ENCODE assay signal across 27 cellular contexts in genomic region chrX:103440621-103441020, GRCh38.
DNase-seq lines count a peak whose midpoint lies in the region; ATAC-seq, FAIRE-seq and TF ChIP-seq lines count a peak whose summit lies in the region.
"Had no signal": no experiment of that assay in that cellular context is flagged by ENCODE, and none has a peak within 500 bp of the region (broad histone marks: within the 10 kb centered on the region; RNA-seq: fewer than 3 reads in every experiment).

No MANE protein-coding gene starts in this region.

- no peaks in the 10 kb centered on the region for H3K9me3 ChIP-seq in HUES48 (ENCODE audit: control insufficient read depth, insufficient read depth, low read length)
- H3K9me3 ChIP-seq in astrocyte (ENCODE audit: insufficient read depth, low read depth, low read length) = no peaks in the 10 kb centered on the region
- H3K9me3 ChIP-seq: A549; BLaER1 treated with 17β-estradiol and CSF1 and Interleukin-3, amounts not matched to agents 10 nM and 100 nM; SJCRH30 had no signal

- H3K4me1 Mint-ChIP-seq in astrocyte (ENCODE audit: low read depth, unreplicated experiment) = peaks cover 4% of the 10 kb centered on the region
- no peaks in the 10 kb centered on the region for H3K4me1 Mint-ChIP-seq in type B pancreatic cell (ENCODE audit: unreplicated experiment)
- no peaks in the 10 kb centered on the region for H3K4me1 Mint-ChIP-seq in T-helper 2 cell treated with Interferon-gamma antibody and Interleukin-4, amounts not matched to agents 5 μg/mL and 100 μg/mL, for 36 hours (ENCODE audit: low read depth)

- H3K9me3 Mint-ChIP-seq in astrocyte (ENCODE audit: unreplicated experiment) (no peaks in the 10 kb centered on the region), type B pancreatic cell (no peaks in the 10 kb centered on the region)
- H3K9me3 Mint-ChIP-seq in T-helper 2 cell treated with Interferon-gamma antibody and Interleukin-4, amounts not matched to agents 5 μg/mL and 100 μg/mL, for 36 hours = no peaks in the 10 kb centered on the region
- H3K9me3 Mint-ChIP-seq: CD4-positive, alpha-beta T cell had no signal

- no peak for FAIRE-seq in astrocyte (lab: Jason Lieb, UNC)
- FAIRE-seq: A549, G401.6, HepG2 had no signal

- no peak overlapping the region for H3K4me2 ChIP-seq in astrocyte (ENCODE audit: low read length)
- H3K4me2 ChIP-seq: A549; BLaER1 treated with 17β-estradiol and CSF1 and Interleukin-3, amounts not matched to agents 10 nM and 100 nM had no signal

- no peak overlapping the region for H2AFZ ChIP-seq in astrocyte (ENCODE audit: low read depth, low read length)
- H2AFZ ChIP-seq: GM23248 had no signal

- no peak overlapping the region for H3K4me3 ChIP-seq in HUES48 (ENCODE audit: low read depth, low read length)
- no peak overlapping the region for H3K4me3 ChIP-seq in astrocyte (ENCODE audit: insufficient read depth, low read depth, low read length)
- H3K4me3 ChIP-seq: A549; BLaER1 treated with 17β-estradiol and CSF1 and Interleukin-3, amounts not matched to agents 10 nM and 100 nM; GM23248; SJCRH30 had no signal

- peaks cover 45% of the 10 kb centered on the region for H3K4me1 ChIP-seq in HUES48 (ENCODE audit: control insufficient read depth, insufficient read depth, low read length)
- peaks cover 12% of the 10 kb centered on the region for H3K4me1 ChIP-seq in astrocyte (ENCODE audit: insufficient read depth, low read length)
- H3K4me1 ChIP-seq: A549; BLaER1 treated with 17β-estradiol and CSF1 and Interleukin-3, amounts not matched to agents 10 nM and 100 nM; SJCRH30 had no signal

- no peaks in the 10 kb centered on the region for H4K20me1 ChIP-seq in astrocyte (ENCODE audit: insufficient read depth, low read length)
- H4K20me1 ChIP-seq: BLaER1 treated with 17β-estradiol and CSF1 and Interleukin-3, amounts not matched to agents 10 nM and 100 nM had no signal

- H3K27ac ChIP-seq in HUES48 (ENCODE audit: low read depth, low read length) (peak overlapping the region; percentile 30), astrocyte (ENCODE audit: low read depth, low read length) (no peak overlapping the region)
- H3K27ac ChIP-seq: A549; BLaER1 treated with 17β-estradiol and CSF1 and Interleukin-3, amounts not matched to agents 10 nM and 100 nM; GM23248; SJCRH30 had no signal

- H3K4me3 Mint-ChIP-seq in astrocyte (ENCODE audit: unreplicated experiment) (no peak overlapping the region), type B pancreatic cell (no peak overlapping the region)
- no peak overlapping the region for H3K4me3 Mint-ChIP-seq in T-helper 2 cell treated with Interferon-gamma antibody and Interleukin-4, amounts not matched to agents 5 μg/mL and 100 μg/mL, for 36 hours
- H3K4me3 Mint-ChIP-seq: CD4-positive, alpha-beta T cell; H9 had no signal

- peak; percentile 71 for DNase-seq in astrocyte (ENCODE audit: low read depth)
- DNase-seq in left kidney (ENCODE audit: low read depth, low spot score) = peak; percentile 1
- DNase-seq in type B pancreatic cell (ENCODE audit: extremely low spot score, unreplicated experiment) = no peak
- no peak for DNase-seq in kidney tubule cell (ENCODE audit: low spot score)
- no peak for DNase-seq in T-helper 2 cell treated with Interferon-gamma antibody and Interleukin-4, amounts not matched to agents 5 μg/mL and 100 μg/mL, for 36 hours (ENCODE audit: low spot score)
- DNase-seq: AML-193; CD4-positive, alpha-beta T cell; DMS53; GM23248; H9; Karpas-422; MV-4-11; NCI-H1105; NCI-H1436 treated with DMSO at 0.1 percent for 48 hours; NCI-H187 treated with DMSO at 0.1 percent for 48 hours; NCI-H2171 treated with DMSO at 0.1 percent for 48 hours; NCI-H524; NCI-H748 treated with DMSO at 0.1 percent for 48 hours; PC-3; SJCRH30 had no signal

- no peaks in the 10 kb centered on the region for H3K79me2 ChIP-seq in astrocyte (ENCODE audit: insufficient read depth, low read length)

- no peak overlapping the region for H3K9ac ChIP-seq in HUES48 (ENCODE audit: low read depth, low read length)
- H3K9ac ChIP-seq in astrocyte (ENCODE audit: low read length) = no peak overlapping the region
- H3K9ac ChIP-seq: BLaER1 treated with 17β-estradiol and CSF1 and Interleukin-3, amounts not matched to agents 10 nM and 100 nM; GM23248 had no signal

- TF ChIP-seq CTCF in astrocyte (IDR thresholded peaks at IDR 0.05; ENCODE audit: insufficient read depth, low read depth, low read length) = no peak
- no peak for TF ChIP-seq CTCF in type B pancreatic cell (conservative IDR thresholded peaks at IDR 0.05)

- no peak for ATAC-seq in HG02870 (IDR thresholded peaks at IDR 0.05; ENCODE audit: unreplicated experiment)
- ATAC-seq: A549, HepG2, PC-3, SK-N-SH treated with all-trans-retinoic acid at 6 μM for 48 hours had no signal

- no peaks in the 10 kb centered on the region for H3K36me3 Mint-ChIP-seq in astrocyte (ENCODE audit: low read depth, unreplicated experiment)
- H3K36me3 Mint-ChIP-seq in type B pancreatic cell = no peaks in the 10 kb centered on the region
- no peaks in the 10 kb centered on the region for H3K36me3 Mint-ChIP-seq in T-helper 2 cell treated with Interferon-gamma antibody and Interleukin-4, amounts not matched to agents 5 μg/mL and 100 μg/mL, for 36 hours (ENCODE audit: low read depth)

- no peaks in the 10 kb centered on the region for H3K36me3 ChIP-seq in HUES48 (ENCODE audit: control insufficient read depth, insufficient read depth, low read length)
- no peaks in the 10 kb centered on the region for H3K36me3 ChIP-seq in astrocyte (ENCODE audit: insufficient read depth, low read length)
- H3K36me3 ChIP-seq: BLaER1 treated with 17β-estradiol and CSF1 and Interleukin-3, amounts not matched to agents 10 nM and 100 nM; SJCRH30 had no signal

- H3K27ac Mint-ChIP-seq in astrocyte (ENCODE audit: unreplicated experiment) (no peak overlapping the region), type B pancreatic cell (peak overlapping the region; percentile 7)
- no peak overlapping the region for H3K27ac Mint-ChIP-seq in T-helper 2 cell treated with Interferon-gamma antibody and Interleukin-4, amounts not matched to agents 5 μg/mL and 100 μg/mL, for 36 hours
- H3K27ac Mint-ChIP-seq: CD4-positive, alpha-beta T cell had no signal

- H3K27me3 Mint-ChIP-seq in astrocyte (ENCODE audit: low read depth, unreplicated experiment) (no peaks in the 10 kb centered on the region), type B pancreatic cell (no peaks in the 10 kb centered on the region)
- H3K27me3 Mint-ChIP-seq in T-helper 2 cell treated with Interferon-gamma antibody and Interleukin-4, amounts not matched to agents 5 μg/mL and 100 μg/mL, for 36 hours (ENCODE audit: low read depth) = no peaks in the 10 kb centered on the region
- H3K27me3 Mint-ChIP-seq: CD4-positive, alpha-beta T cell had no signal

- H3K27me3 ChIP-seq in HUES48 (ENCODE audit: control insufficient read depth, insufficient read depth, low read length) (no peaks in the 10 kb centered on the region), astrocyte (ENCODE audit: insufficient read depth, low read length) (no peaks in the 10 kb centered on the region)
- H3K27me3 ChIP-seq: SJCRH30 had no signal

Comparison
In these comparisons a context has a peak if more than half of its experiments do, and no peak if none do; other contexts are left out.
1. DNase-seq: peak in astrocyte (single experiment) and left kidney (single experiment); none in type B pancreatic cell (single experiment), kidney tubule cell (single experiment) and T-helper 2 cell treated with Interferon-gamma antibody and Interleukin-4, amounts not matched to agents 5 μg/mL and 100 μg/mL, for 36 hours (single experiment).